12 cellular contexts compared by ENCODE assay signal in the genomic region with DNA sequence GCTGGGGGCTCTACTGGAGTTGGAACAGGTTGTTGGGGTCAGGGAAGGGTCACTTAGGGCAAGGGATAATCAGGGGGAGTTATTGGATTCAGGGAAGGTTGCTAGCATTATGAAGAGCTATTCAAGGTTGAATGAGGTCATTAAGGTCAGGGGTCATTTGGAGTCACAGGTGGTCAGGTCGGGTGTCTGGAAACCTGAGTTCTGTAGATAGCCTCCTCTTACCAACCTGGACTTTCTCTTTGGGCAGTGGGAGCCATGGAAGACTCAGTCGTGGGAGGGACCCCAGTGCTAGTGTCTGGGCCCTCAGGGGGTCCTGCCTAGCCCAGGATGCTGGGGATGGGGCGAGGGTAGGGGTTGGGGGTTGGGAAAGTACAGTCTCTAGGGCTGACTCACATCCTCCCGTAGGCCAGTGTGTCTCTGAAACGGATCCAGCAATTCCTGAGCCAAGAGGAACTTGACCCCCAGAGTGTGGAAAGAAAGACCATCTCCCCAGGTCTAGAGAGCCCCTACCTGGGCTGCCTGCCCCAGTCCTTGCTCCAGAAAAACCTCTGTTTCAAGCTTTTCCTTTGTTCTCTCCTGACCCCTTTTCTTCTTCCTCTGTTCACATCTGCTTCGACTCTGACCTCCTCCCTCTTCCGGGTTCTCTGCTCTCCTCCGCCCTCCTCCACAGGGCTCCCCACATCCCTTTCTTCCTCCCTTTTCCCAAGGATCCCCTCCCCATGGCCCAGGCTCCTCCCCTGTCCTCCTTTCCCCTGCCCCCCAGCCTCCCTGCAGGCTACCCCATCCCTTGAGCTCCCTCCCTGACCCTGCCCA. TPM values are rescaled to one million over a fixed set of nuclear protein-coding genes. Genes with fewer than 3 reads are reported as not detected.
DNase-seq lines count a peak whose midpoint lies in the region; ATAC-seq and TF ChIP-seq lines count a peak whose summit lies in the region.
"Had no signal": no experiment of that assay in that cellular context is flagged by ENCODE, and none has a peak within 500 bp of the region (broad histone marks: within the 10 kb centered on the region; RNA-seq: fewer than 3 reads in every experiment).

No MANE protein-coding gene starts in this region.

- peak overlapping the region; percentile 23 for H3K27ac ChIP-seq in mesodermal cell (ENCODE audit: low read depth, low read length, severe bottlenecking)

- TF ChIP-seq CTCF in choroid plexus epithelial cell (conservative IDR thresholded peaks at IDR 0.05; ENCODE audit: low read depth, low read length), result no peak

- H3K4me3 ChIP-seq in choroid plexus epithelial cell (ENCODE audit: low read depth, low read length), result no peak overlapping the region
- peak overlapping the region; percentile 2 for H3K4me3 ChIP-seq in mesodermal cell (ENCODE audit: extremely low read depth, insufficient read depth, low read length, poor library complexity, severe bottlenecking)

- peaks cover 16% of the 10 kb centered on the region for H3K4me1 ChIP-seq in mesodermal cell (ENCODE audit: control insufficient read depth, insufficient read depth, low read length, poor library complexity, severe bottlenecking)

- 46 to 53% methylated on average over 6 of the region's 8 CpGs for WGBS in mesodermal cell (ENCODE audit: insufficient coverage in 2 of 2), 2 experiments

- H3K36me3 ChIP-seq in mesodermal cell (ENCODE audit: control insufficient read depth, insufficient read depth, low read length), result no peaks in the 10 kb centered on the region

- peak; percentile 71 for DNase-seq in AG20443 (ENCODE audit: low spot score)
- DNase-seq in M059J (ENCODE audit: low read depth), result peak; percentile 68
- peak; percentile 49 for DNase-seq in choroid plexus epithelial cell (ENCODE audit: low read depth)
- DNase-seq in stimulated activated CD4-positive, alpha-beta T cell treated with anti-CD3 and anti-CD28 coated beads, Interleukin-2, amount 100 ng/mL, for 24 hours, result no peak
- no peak for DNase-seq in DMS114 treated with DMSO at 0.1 percent for 48 hours (lab: John Stamatoyannopoulos, UW; ENCODE audit: unreplicated experiment)
- no peak for DNase-seq in NCI-H1436 (lab: John Stamatoyannopoulos, UW)
- DNase-seq: anterior cingulate cortex; NCI-H2081 treated with DMSO at 0.1 percent for 48 hours; stimulated activated CD4-positive, alpha-beta T cell treated with anti-CD3 and anti-CD28 coated beads, Interleukin-4, amount 100 ng/mL, for 24 hours; T-helper 9 cell had no signal

- no peaks in the 10 kb centered on the region for H3K9me3 ChIP-seq in mesodermal cell (ENCODE audit: control insufficient read depth, low read length)

- no peak for ATAC-seq in GM18520 (IDR thresholded peaks at IDR 0.05; ENCODE audit: unreplicated experiment)

RNA-seq across cellular contexts. Expression of gene ABCC3, which starts 33.5 kb away (rescaled TPM):
- 9.3 and 13.3 TPM in 2 replicates for total RNA-seq in M059J (2014; rRNA removed; shearing (Covaris generic))
- polyA plus RNA-seq in mesodermal cell (2013, experiment 1 of 2), result not detected
- 0.76 TPM for polyA plus RNA-seq in mesodermal cell (2013, experiment 2 of 2)

RNA-seq across cellular contexts. Expression of gene ANKRD40, which starts 39.5 kb away (rescaled TPM):
- 28.8 and 41.2 TPM in 2 replicates for total RNA-seq in M059J (2014; rRNA removed; shearing (Covaris generic))
- 38.9 TPM for polyA plus RNA-seq in mesodermal cell (2013, experiment 1 of 2)
- 35.9 TPM for polyA plus RNA-seq in mesodermal cell (2013, experiment 2 of 2)

RNA-seq across cellular contexts. Expression of gene LUC7L3, which starts 51.2 kb away (rescaled TPM):
- total RNA-seq in M059J (2014; rRNA removed; shearing (Covaris generic)), result 8.0 and 24.0 TPM in 2 replicates
- 147 TPM for polyA plus RNA-seq in mesodermal cell (2013, experiment 1 of 2)
- 164 TPM for polyA plus RNA-seq in mesodermal cell (2013, experiment 2 of 2)

Comparison
In these comparisons a context has a peak if more than half of its experiments do, and no peak if none do; other contexts are left out.
1. DNase-seq: peak in AG20443 (single experiment), M059J (single experiment) and choroid plexus epithelial cell (single experiment); none in stimulated activated CD4-positive, alpha-beta T cell treated with anti-CD3 and anti-CD28 coated beads, Interleukin-2, amount 100 ng/mL, for 24 hours (0 of 2), DMS114 treated with DMSO at 0.1 percent for 48 hours (single experiment) and NCI-H1436 (single experiment).